ENCODE assay signal across 8 cellular contexts in the genomic region with DNA sequence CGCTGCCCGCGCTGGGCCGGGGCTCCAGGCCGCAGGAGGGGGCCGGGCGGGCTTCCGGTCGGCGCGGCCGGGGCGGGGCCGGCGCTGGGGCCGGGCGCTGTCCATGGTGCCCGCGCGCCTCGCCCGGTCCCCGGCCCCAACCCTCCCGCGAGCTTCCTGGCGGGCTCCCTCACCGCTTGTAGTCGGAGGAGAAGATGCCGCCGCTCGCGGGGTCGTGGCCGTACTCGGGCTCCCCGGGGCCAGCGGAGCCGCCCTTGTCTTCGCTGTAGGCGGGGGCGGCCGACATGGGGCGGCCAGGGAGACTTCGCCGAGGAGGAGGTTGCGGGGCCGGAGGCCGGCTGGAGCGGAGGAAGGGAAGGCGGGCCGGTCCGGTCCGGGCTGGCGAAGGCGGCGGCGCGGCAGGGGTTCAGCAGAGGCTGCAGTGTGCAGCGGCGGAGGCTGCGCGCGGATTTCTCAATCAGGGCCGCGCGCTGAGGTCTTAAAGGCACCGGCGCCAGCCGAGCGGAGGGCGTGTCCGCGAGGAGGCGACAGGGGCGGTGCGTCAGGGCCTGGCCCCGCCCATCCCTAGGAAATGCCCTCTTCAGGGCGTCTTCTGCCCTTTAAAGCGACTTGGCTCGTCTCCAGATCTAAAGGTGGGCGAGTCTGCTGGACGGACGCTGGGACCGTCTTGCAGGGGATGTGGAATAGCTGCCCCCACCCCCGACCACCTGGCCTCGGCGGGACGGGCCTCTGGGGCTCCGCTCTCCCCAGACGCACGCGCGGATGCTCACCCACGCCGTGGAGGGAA. TPM values are rescaled to one million over a fixed set of nuclear protein-coding genes. Genes with fewer than 3 reads are reported as not detected.
DNase-seq lines count a peak whose midpoint lies in the region; ATAC-seq and TF ChIP-seq lines count a peak whose summit lies in the region.

A gene with protein sequence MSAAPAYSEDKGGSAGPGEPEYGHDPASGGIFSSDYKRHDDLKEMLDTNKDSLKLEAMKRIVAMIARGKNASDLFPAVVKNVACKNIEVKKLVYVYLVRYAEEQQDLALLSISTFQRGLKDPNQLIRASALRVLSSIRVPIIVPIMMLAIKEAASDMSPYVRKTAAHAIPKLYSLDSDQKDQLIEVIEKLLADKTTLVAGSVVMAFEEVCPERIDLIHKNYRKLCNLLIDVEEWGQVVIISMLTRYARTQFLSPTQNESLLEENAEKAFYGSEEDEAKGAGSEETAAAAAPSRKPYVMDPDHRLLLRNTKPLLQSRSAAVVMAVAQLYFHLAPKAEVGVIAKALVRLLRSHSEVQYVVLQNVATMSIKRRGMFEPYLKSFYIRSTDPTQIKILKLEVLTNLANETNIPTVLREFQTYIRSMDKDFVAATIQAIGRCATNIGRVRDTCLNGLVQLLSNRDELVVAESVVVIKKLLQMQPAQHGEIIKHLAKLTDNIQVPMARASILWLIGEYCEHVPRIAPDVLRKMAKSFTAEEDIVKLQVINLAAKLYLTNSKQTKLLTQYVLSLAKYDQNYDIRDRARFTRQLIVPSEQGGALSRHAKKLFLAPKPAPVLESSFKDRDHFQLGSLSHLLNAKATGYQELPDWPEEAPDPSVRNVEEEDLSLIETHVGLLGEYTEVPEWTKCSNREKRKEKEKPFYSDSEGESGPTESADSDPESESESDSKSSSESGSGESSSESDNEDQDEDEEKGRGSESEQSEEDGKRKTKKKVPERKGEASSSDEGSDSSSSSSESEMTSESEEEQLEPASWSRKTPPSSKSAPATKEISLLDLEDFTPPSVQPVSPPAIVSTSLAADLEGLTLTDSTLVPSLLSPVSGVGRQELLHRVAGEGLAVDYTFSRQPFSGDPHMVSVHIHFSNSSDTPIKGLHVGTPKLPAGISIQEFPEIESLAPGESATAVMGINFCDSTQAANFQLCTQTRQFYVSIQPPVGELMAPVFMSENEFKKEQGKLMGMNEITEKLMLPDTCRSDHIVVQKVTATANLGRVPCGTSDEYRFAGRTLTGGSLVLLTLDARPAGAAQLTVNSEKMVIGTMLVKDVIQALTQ (minus strand): TSS at position 455 of the 787 bp plus-strand sequence. CDS start 169 bp downstream, at position 286.

- H3K79me1 ChIP-seq in IMR-90 (ENCODE audit: low read depth in 1 of 2, low read length in 2 of 2), result no peaks in the 10 kb centered on the region

- peak within 1 kb of the TSS; percentile 92 for H2AFZ ChIP-seq in IMR-90 (replicated peaks; ENCODE audit: low read length, poor library complexity)

- POLR2A ChIA-PET in Caco-2 (lab: Charles Lee) (no interaction called here), IMR-90 (lab: Charles Lee; ENCODE audit: unreplicated experiment) (no interaction called here)

- H3K36me3 ChIP-seq in Caco-2 (ENCODE audit: control insufficient read depth, insufficient read depth, low read length), result no peaks in the 10 kb centered on the region
- H3K36me3 ChIP-seq in IMR-90 (ENCODE audit: control insufficient read depth, insufficient read depth, low read length), result no peaks in the 10 kb centered on the region
- H3K36me3 ChIP-seq in Peyer's patch, result no peaks in the 10 kb centered on the region

- H2BK120ac ChIP-seq in IMR-90 (ENCODE audit: low read depth, low read length), result no peak within 1 kb of the TSS

- intact Hi-C loops in Caco-2 (cut with micrococcal nuclease; ENCODE audit: unreplicated experiment), result loop anchor here (2.0 kb wide), 1 partner anchor 41 kb away; no protein-coding TSS in a partner anchor
- intact Hi-C loops in IMR-90 (cut with micrococcal nuclease), result loop anchor here (5.0 to 10.0 kb wide), 3 partner anchors 47 to 165 kb away; a partner anchor contains a TSS
- intact Hi-C loops in activated T-helper 1 cell treated with anti-CD3 and anti-CD28 coated beads, Interleukin-12 subunit alpha, Interleukin-12 subunit beta, Interleukin-2, Interleukin-4 antibody, amounts not matched to agents 30 ng/mL and 10 ng/mL and 1 ng/mL, durations not matched to agents 14 hours and 24 hours and 36 hours (cut with micrococcal nuclease), result loop anchor here (1.0 to 2.0 kb wide), 4 partner anchors 29 to 169 kb away; a partner anchor contains a TSS

- H3K9me3 ChIP-seq in Caco-2, result no peaks in the 10 kb centered on the region
- no peaks in the 10 kb centered on the region for H3K9me3 ChIP-seq in IMR-90 (ENCODE audit: control insufficient read depth, insufficient read depth, low read length)
- no peaks in the 10 kb centered on the region for H3K9me3 ChIP-seq in Peyer's patch

- no peak within 1 kb of the TSS for H3K14ac ChIP-seq in IMR-90 (replicated peaks; ENCODE audit: low read depth, low read length)

- H3K4me2 ChIP-seq in IMR-90 (ENCODE audit: low read depth, low read length), result peak within 1 kb of the TSS; percentile 85

- H3K36me3 Mint-ChIP-seq in Caco-2 (ENCODE audit: insufficient read depth, unreplicated experiment), result peaks cover 5% of the 10 kb centered on the region
- no peaks in the 10 kb centered on the region for H3K36me3 Mint-ChIP-seq in activated T-helper 1 cell treated with anti-CD3 and anti-CD28 coated beads, Interleukin-12 subunit alpha, Interleukin-12 subunit beta, Interleukin-2, Interleukin-4 antibody, amounts not matched to agents 30 ng/mL and 10 ng/mL and 1 ng/mL, durations not matched to agents 14 hours and 24 hours and 36 hours (ENCODE audit: low read depth)
- H3K36me3 Mint-ChIP-seq in natural killer cell treated with Interleukin-12 subunit alpha and Interleukin-12 subunit beta and Interleukin-15 and Interleukin-18, amount 100 ng/mL, for 72 hours, result no peaks in the 10 kb centered on the region
- H3K36me3 Mint-ChIP-seq in stimulated activated naive B cell treated with anti-CD40 and anti-IgM and Interleukin-4, amounts not matched to agents 10 μg/mL and 1 μg/mL and 100 μg/mL, for 72 hours, result peaks cover 0 to 2% of the 10 kb centered on the region in 2 donors

- H3K27ac Mint-ChIP-seq in Caco-2 (ENCODE audit: unreplicated experiment), result no peak within 1 kb of the TSS
- no peak within 1 kb of the TSS for H3K27ac Mint-ChIP-seq in activated T-helper 1 cell treated with anti-CD3 and anti-CD28 coated beads, Interleukin-12 subunit alpha, Interleukin-12 subunit beta, Interleukin-2, Interleukin-4 antibody, amounts not matched to agents 30 ng/mL and 10 ng/mL and 1 ng/mL, durations not matched to agents 14 hours and 24 hours and 36 hours
- H3K27ac Mint-ChIP-seq in natural killer cell treated with Interleukin-12 subunit alpha and Interleukin-12 subunit beta and Interleukin-15 and Interleukin-18, amount 100 ng/mL, for 72 hours, result no peak within 1 kb of the TSS
- no peak within 1 kb of the TSS for H3K27ac Mint-ChIP-seq in stimulated activated naive B cell treated with anti-CD40 and anti-IgM and Interleukin-4, amounts not matched to agents 10 μg/mL and 1 μg/mL and 100 μg/mL, for 72 hours

- CTCF ChIA-PET in Caco-2 (lab: Charles Lee), result interaction anchor here (0.7 to 0.9 kb wide), 2 partner anchors 41 to 169 kb away, joined by 3 to 4 read pairs; a partner anchor contains a TSS
- CTCF ChIA-PET in IMR-90 (lab: Yijun Ruan, JAX), result no interaction called here

- H4K20me1 ChIP-seq in IMR-90 (ENCODE audit: insufficient read depth, low read length), result no peaks in the 10 kb centered on the region

- 1% methylated on average over 54 of the region's 95 CpGs; no CpG with 5 or more reads in 1 of the 2 experiments for WGBS in IMR-90 (ENCODE audit: extremely low coverage in 2 of 2, insufficient read length in 1 of 2), 2 experiments

- TF ChIP-seq POLR2A in IMR-90 (IDR thresholded peaks at IDR 0.05; ENCODE audit: low read depth, low read length) (no peak), Peyer's patch (IDR thresholded peaks at IDR 0.05) (no peak)

- no peaks in the 10 kb centered on the region for H3K27me3 Mint-ChIP-seq in Caco-2 (ENCODE audit: insufficient read depth, unreplicated experiment)
- peaks cover 6% of the 10 kb centered on the region for H3K27me3 Mint-ChIP-seq in activated T-helper 1 cell treated with anti-CD3 and anti-CD28 coated beads, Interleukin-12 subunit alpha, Interleukin-12 subunit beta, Interleukin-2, Interleukin-4 antibody, amounts not matched to agents 30 ng/mL and 10 ng/mL and 1 ng/mL, durations not matched to agents 14 hours and 24 hours and 36 hours (ENCODE audit: insufficient read depth)
- H3K27me3 Mint-ChIP-seq in natural killer cell treated with Interleukin-12 subunit alpha and Interleukin-12 subunit beta and Interleukin-15 and Interleukin-18, amount 100 ng/mL, for 72 hours, result peaks cover 10 to 14% of the 10 kb centered on the region in 2 donors
- H3K27me3 Mint-ChIP-seq in stimulated activated naive B cell treated with anti-CD40 and anti-IgM and Interleukin-4, amounts not matched to agents 10 μg/mL and 1 μg/mL and 100 μg/mL, for 72 hours, result peaks cover 30 to 37% of the 10 kb centered on the region in 2 donors

- TF ChIP-seq CTCF in Caco-2 (IDR thresholded peaks at IDR 0.05; ENCODE audit: insufficient read depth in 1 of 2, low read depth in 1 of 2, low read length in 1 of 2, severe bottlenecking in 1 of 2, unreplicated experiment in 1 of 2) (no peak), IMR-90 (conservative IDR thresholded peaks at IDR 0.05; ENCODE audit: low read depth, low read length) (no peak), Peyer's patch (IDR thresholded peaks at IDR 0.05) (no peak), fibroblast of mammary gland (conservative IDR thresholded peaks at IDR 0.05; ENCODE audit: control insufficient read depth, insufficient read depth, low read depth, low read length) (no peak)

- H2AK9ac ChIP-seq in IMR-90 (replicated peaks; ENCODE audit: low read depth, low read length, poor library complexity), result peak within 1 kb of the TSS; percentile 65

- H3K4ac ChIP-seq in IMR-90 (ENCODE audit: low read depth, low read length), result no peak within 1 kb of the TSS

- no peak for TF ChIP-seq RAD21 in IMR-90 (IDR thresholded peaks at IDR 0.05; ENCODE audit: low read length)

- no peak within 1 kb of the TSS for H2BK15ac ChIP-seq in IMR-90 (ENCODE audit: low read depth, low read length)

- H3K4me3 ChIP-seq in Caco-2 (ENCODE audit: low read depth, low read length) (peak within 1 kb of the TSS; percentile 60), IMR-90 (ENCODE audit: insufficient read depth, low read depth, low read length) (peak within 1 kb of the TSS; percentile 48), Peyer's patch (peak within 1 kb of the TSS; percentile 51 to 98 (median 66)), fibroblast of mammary gland (ENCODE audit: control insufficient read depth, low read depth, low read length) (peak within 1 kb of the TSS; percentile 52)

- no peaks in the 10 kb centered on the region for H3K4me1 Mint-ChIP-seq in Caco-2 (ENCODE audit: low read depth, unreplicated experiment)
- no peaks in the 10 kb centered on the region for H3K4me1 Mint-ChIP-seq in activated T-helper 1 cell treated with anti-CD3 and anti-CD28 coated beads, Interleukin-12 subunit alpha, Interleukin-12 subunit beta, Interleukin-2, Interleukin-4 antibody, amounts not matched to agents 30 ng/mL and 10 ng/mL and 1 ng/mL, durations not matched to agents 14 hours and 24 hours and 36 hours (ENCODE audit: low read depth)
- peaks cover 0 to 4% of the 10 kb centered on the region in 2 donors for H3K4me1 Mint-ChIP-seq in natural killer cell treated with Interleukin-12 subunit alpha and Interleukin-12 subunit beta and Interleukin-15 and Interleukin-18, amount 100 ng/mL, for 72 hours (ENCODE audit: low read depth in 2 of 2)
- peaks cover 5 to 6% of the 10 kb centered on the region in 2 donors for H3K4me1 Mint-ChIP-seq in stimulated activated naive B cell treated with anti-CD40 and anti-IgM and Interleukin-4, amounts not matched to agents 10 μg/mL and 1 μg/mL and 100 μg/mL, for 72 hours

- H4K91ac ChIP-seq in IMR-90 (ENCODE audit: insufficient read depth, low read depth, low read length), result no peak within 1 kb of the TSS

- no peak within 1 kb of the TSS for H4K5ac ChIP-seq in IMR-90 (ENCODE audit: low read depth, low read length)

- no peak within 1 kb of the TSS for H3K56ac ChIP-seq in IMR-90 (ENCODE audit: extremely low read depth, insufficient read depth, low read length)

- BruUV-seq in Caco-2 (replicated peaks; lab: Mats Ljungman, UMichigan) (no TSS peak), IMR-90 (replicated peaks; lab: Mats Ljungman, UMichigan) (no TSS peak)

- H3K9ac ChIP-seq in IMR-90 (ENCODE audit: low read depth, low read length), result no peak within 1 kb of the TSS

- H3K9me3 Mint-ChIP-seq in Caco-2 (ENCODE audit: unreplicated experiment), result no peaks in the 10 kb centered on the region
- H3K9me3 Mint-ChIP-seq in activated T-helper 1 cell treated with anti-CD3 and anti-CD28 coated beads, Interleukin-12 subunit alpha, Interleukin-12 subunit beta, Interleukin-2, Interleukin-4 antibody, amounts not matched to agents 30 ng/mL and 10 ng/mL and 1 ng/mL, durations not matched to agents 14 hours and 24 hours and 36 hours, result no peaks in the 10 kb centered on the region
- H3K9me3 Mint-ChIP-seq in natural killer cell treated with Interleukin-12 subunit alpha and Interleukin-12 subunit beta and Interleukin-15 and Interleukin-18, amount 100 ng/mL, for 72 hours, result no peaks in the 10 kb centered on the region
- H3K9me3 Mint-ChIP-seq in stimulated activated naive B cell treated with anti-CD40 and anti-IgM and Interleukin-4, amounts not matched to agents 10 μg/mL and 1 μg/mL and 100 μg/mL, for 72 hours, result peaks cover 0 to 3% of the 10 kb centered on the region in 2 donors

- ATAC-seq in GM21529 (IDR thresholded peaks at IDR 0.05; ENCODE audit: unreplicated experiment) (peak; percentile 94), IMR-90 (ENCODE audit: low read depth) (peak; percentile 98)
- ATAC-seq in natural killer cell treated with Interleukin-12 subunit alpha and Interleukin-12 subunit beta and Interleukin-15 and Interleukin-18, amount 100 ng/mL, for 72 hours, result peak; percentile 95 to 97
- ATAC-seq in stimulated activated naive B cell treated with anti-CD40 and anti-IgM and Interleukin-4, amounts not matched to agents 10 μg/mL and 1 μg/mL and 100 μg/mL, for 72 hours (replicated peaks), result peak; percentile 95 to 96

- H2BK5ac ChIP-seq in IMR-90 (ENCODE audit: low read depth, low read length, poor library complexity, severe bottlenecking), result no peak within 1 kb of the TSS

- dilution Hi-C loops in IMR-90 (cut with HindIII; ENCODE audit: low sequenced_read_pairs, unreplicated experiment), result no loop called here

- in situ Hi-C loops in IMR-90 (cut with MboI; ENCODE audit: low sequenced_read_pairs), result no loop called here

- no peak within 1 kb of the TSS for H3K4me3 Mint-ChIP-seq in Caco-2 (ENCODE audit: unreplicated experiment)
- peak within 1 kb of the TSS; percentile 62 for H3K4me3 Mint-ChIP-seq in activated T-helper 1 cell treated with anti-CD3 and anti-CD28 coated beads, Interleukin-12 subunit alpha, Interleukin-12 subunit beta, Interleukin-2, Interleukin-4 antibody, amounts not matched to agents 30 ng/mL and 10 ng/mL and 1 ng/mL, durations not matched to agents 14 hours and 24 hours and 36 hours
- H3K4me3 Mint-ChIP-seq in natural killer cell treated with Interleukin-12 subunit alpha and Interleukin-12 subunit beta and Interleukin-15 and Interleukin-18, amount 100 ng/mL, for 72 hours, result peak within 1 kb of the TSS; percentile 46
- peak within 1 kb of the TSS; percentile 40 to 74 for H3K4me3 Mint-ChIP-seq in stimulated activated naive B cell treated with anti-CD40 and anti-IgM and Interleukin-4, amounts not matched to agents 10 μg/mL and 1 μg/mL and 100 μg/mL, for 72 hours

- no peak within 1 kb of the TSS for H3K23ac ChIP-seq in IMR-90 (ENCODE audit: low read depth, low read length)

- DNase-seq in Caco-2 (peak; percentile 62 to 76), IMR-90 (peak; percentile 49), Peyer's patch (peak; percentile 29 to 74 (median 74)), fibroblast of mammary gland (ENCODE audit: low read depth) (peak; percentile 49)
- DNase-seq in activated T-helper 1 cell treated with anti-CD3 and anti-CD28 coated beads, Interleukin-12 subunit alpha, Interleukin-12 subunit beta, Interleukin-2, Interleukin-4 antibody, amounts not matched to agents 30 ng/mL and 10 ng/mL and 1 ng/mL, durations not matched to agents 14 hours and 24 hours and 36 hours (ENCODE audit: low spot score), result peak; percentile 71
- peak; percentile 89 for DNase-seq in natural killer cell treated with Interleukin-12 subunit alpha and Interleukin-12 subunit beta and Interleukin-15 and Interleukin-18, amount 100 ng/mL, for 72 hours (ENCODE audit: low spot score)
- DNase-seq in stimulated activated naive B cell treated with anti-CD40 and anti-IgM and Interleukin-4, amounts not matched to agents 10 μg/mL and 1 μg/mL and 100 μg/mL, for 72 hours, result peak; percentile 61

- H2AK5ac ChIP-seq in IMR-90 (ENCODE audit: low read depth, low read length), result no peak within 1 kb of the TSS

- no peak within 1 kb of the TSS for H2BK20ac ChIP-seq in IMR-90 (ENCODE audit: low read depth, low read length)

- H3K9me1 ChIP-seq in IMR-90 (ENCODE audit: insufficient read depth, low read length), result peaks cover 6% of the 10 kb centered on the region; the same call in 1 of the 2 replicates

- no peak within 1 kb of the TSS for H4K8ac ChIP-seq in IMR-90 (ENCODE audit: low read depth in 2 of 2, low read length in 2 of 2)

- H3K4me1 ChIP-seq in Caco-2, result no peaks in the 10 kb centered on the region
- peaks cover 2% of the 10 kb centered on the region; the same call in 1 of the 2 replicates for H3K4me1 ChIP-seq in IMR-90 (ENCODE audit: control insufficient read depth, insufficient read depth, low read length)
- H3K4me1 ChIP-seq in Peyer's patch, result peaks cover 0 to 11% (median 5%) of the 10 kb centered on the region in 4 donors

- H3K18ac ChIP-seq in IMR-90 (ENCODE audit: low read depth, low read length), result no peak within 1 kb of the TSS

- H3K27me3 ChIP-seq in Caco-2 (replicated peaks; ENCODE audit: control insufficient read depth, insufficient read depth, low read length), result no peaks in the 10 kb centered on the region
- H3K27me3 ChIP-seq in IMR-90 (ENCODE audit: control insufficient read depth, insufficient read depth, low read length), result 0 out of 2 replicates have a peak, but pooled peaks cover 2% of the 10 kb centered on the region
- H3K27me3 ChIP-seq in Peyer's patch, result no peaks in the 10 kb centered on the region

- H3K27ac ChIP-seq in IMR-90 (ENCODE audit: insufficient read depth, low read length) (no peak within 1 kb of the TSS), Peyer's patch (peak within 1 kb of the TSS in 2 of 4 donors; percentile 25 to 54)

RNA-seq across cellular contexts. Expression of the gene that starts here (rescaled TPM):
- total RNA-seq in Caco-2 (2022), result 0.37 and 0.82 TPM in 2 replicates
- total RNA-seq in IMR-90 (2012; rRNA removed), result not detected in 2 replicates
- 0.07 and 0.14 TPM in 2 replicates for polyA plus RNA-seq in IMR-90 (2012; rRNA removed)
- 0.13 TPM in 1 of 2 replicates, not detected in the other for polyA plus RNA-seq in IMR-90 (2012; cell fraction: cytosol; rRNA removed)
- polyA plus RNA-seq in IMR-90 (2012; cell fraction: nucleus; rRNA removed; ENCODE audit: low replicate concordance), result 0.21 and 0.38 TPM in 2 replicates
- total RNA-seq in Peyer's patch, result 10 to 100 TPM in 1 of 4 donors, 1 to 10 TPM in 2, not detected in 1; 1.2 to 10.4 (median 1.6) TPM
- total RNA-seq in activated T-helper 1 cell treated with anti-CD3 and anti-CD28 coated beads, Interleukin-12 subunit alpha, Interleukin-12 subunit beta, Interleukin-2, Interleukin-4 antibody, amounts not matched to agents 30 ng/mL and 10 ng/mL and 1 ng/mL, durations not matched to agents 14 hours and 24 hours and 36 hours, result 0.21 TPM in 1 of 2 replicates, not detected in the other
- total RNA-seq in natural killer cell treated with Interleukin-12 subunit alpha and Interleukin-12 subunit beta and Interleukin-15 and Interleukin-18, amount 100 ng/mL, for 72 hours, result 1 to 10 TPM; 1.1 to 1.4 TPM

Comparison
In these comparisons a context has a peak if more than half of its experiments do, and no peak if none do; other contexts are left out.
1. Peak in DNase-seq and H3K4me3 ChIP-seq in Caco-2; RNA of the gene not detected or under 1 TPM.
2. Peak in DNase-seq, ATAC-seq, H3K4me3 ChIP-seq and H3K4me2 ChIP-seq in IMR-90; RNA of the gene not detected or under 1 TPM.
3. Peak in DNase-seq in activated T-helper 1 cell treated with anti-CD3 and anti-CD28 coated beads, Interleukin-12 subunit alpha, Interleukin-12 subunit beta, Interleukin-2, Interleukin-4 antibody, amounts not matched to agents 30 ng/mL and 10 ng/mL and 1 ng/mL, durations not matched to agents 14 hours and 24 hours and 36 hours; RNA of the gene not detected or under 1 TPM.